Comparison of ENCODE assay signal across 8 cellular contexts in the genomic region with DNA sequence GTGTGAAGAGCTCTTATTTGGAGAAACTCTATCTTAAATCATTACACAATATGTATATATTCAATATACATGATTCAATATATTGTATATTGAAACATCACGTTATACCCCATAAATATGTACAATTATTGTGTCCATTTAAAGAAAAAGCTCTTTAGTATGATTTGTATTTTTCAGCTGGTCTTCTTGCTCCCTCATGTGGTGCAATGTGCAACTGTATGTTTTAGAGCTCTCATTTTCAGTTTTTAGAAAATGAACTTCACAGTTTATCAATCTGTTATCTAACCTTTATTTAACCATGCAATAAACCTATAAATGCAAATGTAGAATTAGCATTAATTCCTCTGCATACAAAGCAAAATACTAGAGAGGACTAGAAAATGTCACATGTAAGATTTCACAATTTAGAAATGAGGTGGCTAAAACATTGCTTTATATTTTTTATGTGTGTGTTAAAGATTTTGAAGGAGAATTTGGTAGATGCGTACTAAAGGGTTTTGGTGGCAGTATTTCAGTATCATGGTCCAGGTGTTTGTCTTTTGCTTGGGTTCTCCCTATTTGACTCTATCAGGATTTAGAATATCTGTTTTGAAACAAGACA.
DNase-seq lines count a peak whose midpoint lies in the region; ATAC-seq, FAIRE-seq and TF ChIP-seq lines count a peak whose summit lies in the region.

No MANE protein-coding gene starts in this region.

- no peak overlapping the region for H3K27ac ChIP-seq in foreskin keratinocyte

- DNase-seq in GM13976 (ENCODE audit: low spot score) (peak; percentile 23), RCC 7860 (ENCODE audit: low spot score) (no peak), foreskin keratinocyte (no peak), NCI-H1930 (lab: John Stamatoyannopoulos, UW) (no peak), retina (no peak)
- no peak for DNase-seq in activated naive CD4-positive, alpha-beta T cell (lab: John Stamatoyannopoulos, UW)

- TF ChIP-seq CTCF in GM13976 (IDR thresholded peaks at IDR 0.05; ENCODE audit: borderline replicate concordance, control extremely low read depth, extremely low read depth, insufficient read depth, missing control alignments) (peak; percentile 47), foreskin keratinocyte (conservative IDR thresholded peaks at IDR 0.05) (peak; percentile 81)

- peaks cover 38% of the 10 kb centered on the region for H3K4me1 ChIP-seq in foreskin keratinocyte

- peak; percentile 96 for FAIRE-seq in A204.1 (lab: Jason Lieb, UNC)
- peak; percentile 69 for FAIRE-seq in RCC 7860 (lab: Jason Lieb, UNC)

- ATAC-seq in foreskin keratinocyte = no peak
- no peak for ATAC-seq in HG03095 (IDR thresholded peaks at IDR 0.05; ENCODE audit: unreplicated experiment)

- H3K27me3 ChIP-seq in foreskin keratinocyte = no peaks in the 10 kb centered on the region

- in situ Hi-C loops in GM13976 (cut with MboI; ENCODE audit: low sequenced_read_pairs, unreplicated experiment) = no loop called here
